Comparison of ENCODE assay signal across 22 cellular contexts in genomic region chr17:61723183-61723582, GRCh38.
"Had no signal": no experiment of that assay in that cellular context is flagged by ENCODE, and none has a peak within 500 bp of the region (broad histone marks: within the 10 kb centered on the region; RNA-seq: fewer than 3 reads in every experiment).

No MANE protein-coding gene starts in this region.

- H3K4me1 ChIP-seq: foreskin keratinocyte, heart left ventricle, pancreas, suprapubic skin, thyroid gland had no signal

- H3K36me3 ChIP-seq: heart left ventricle, pancreas, suprapubic skin, thyroid gland had no signal

- H3K4me3 ChIP-seq: heart left ventricle, pancreas, smooth muscle cell, suprapubic skin, thyroid gland had no signal

- H3K27ac ChIP-seq: foreskin keratinocyte, heart left ventricle, pancreas, suprapubic skin, thyroid gland had no signal

- H3K9me3 ChIP-seq: pancreas, thyroid gland had no signal

- H3K27me3 ChIP-seq: foreskin keratinocyte, heart left ventricle, pancreas, suprapubic skin, thyroid gland had no signal

- DNase-seq: dermis blood vessel endothelial cell; effector CD4-positive, alpha-beta T cell; endodermal cell; erythroblast; foreskin keratinocyte; heart left ventricle; hippocampal formation; kidney glomerular epithelial cell; mesendoderm; naive B cell; occipital lobe; pancreas; right cardiac atrium; stimulated activated CD4-positive, alpha-beta T cell treated with anti-CD3 and anti-CD28 coated beads, Interleukin-4, amount 100 ng/mL, for 1 hour; stimulated activated CD8-positive, alpha-beta memory T cell treated with anti-CD3 and anti-CD28 coated beads, Interleukin-4, amount 100 ng/mL, for 48 hours; stimulated activated naive CD8-positive, alpha-beta T cell treated with anti-CD3 and anti-CD28 coated beads, Interleukin-15, Interleukin-2, amounts not matched to agents 100 U/mL and 50 U/mL, for 24 hours; thyroid gland had no signal

- FAIRE-seq: endothelial cell of umbilical vein, pancreas, urothelium cell line had no signal

- ATAC-seq: foreskin keratinocyte; heart left ventricle; pancreas; right cardiac atrium; stimulated activated effector memory CD8-positive, alpha-beta T cell treated with anti-CD3 and anti-CD28 coated beads, Interleukin-12 subunit alpha, Interleukin-12 subunit beta, amount 100 ng/mL, for 72 hours; stimulated activated naive CD8-positive, alpha-beta T cell treated with anti-CD3 and anti-CD28 coated beads, Interleukin-15, Interleukin-2, amounts not matched to agents 100 U/mL and 50 U/mL, for 24 hours had no signal

- H3K4me2 ChIP-seq: smooth muscle cell had no signal
